In genomic region chr19:623974-624373, GRCh38 we compare ENCODE assay signal across 1 cellular context.
TF ChIP-seq lines count a peak whose summit lies in the region.

No MANE protein-coding gene starts in this region.

TF ChIP-seq in WTC11, 78 proteins besides CTCF, POLR2A, EP300 and RAD21 (continued from another document):
- TF ChIP-seq USF2 (CRISPR knock-in tag; IDR thresholded peaks at IDR 0.05), result no peak
- TF ChIP-seq, protein P1, sequence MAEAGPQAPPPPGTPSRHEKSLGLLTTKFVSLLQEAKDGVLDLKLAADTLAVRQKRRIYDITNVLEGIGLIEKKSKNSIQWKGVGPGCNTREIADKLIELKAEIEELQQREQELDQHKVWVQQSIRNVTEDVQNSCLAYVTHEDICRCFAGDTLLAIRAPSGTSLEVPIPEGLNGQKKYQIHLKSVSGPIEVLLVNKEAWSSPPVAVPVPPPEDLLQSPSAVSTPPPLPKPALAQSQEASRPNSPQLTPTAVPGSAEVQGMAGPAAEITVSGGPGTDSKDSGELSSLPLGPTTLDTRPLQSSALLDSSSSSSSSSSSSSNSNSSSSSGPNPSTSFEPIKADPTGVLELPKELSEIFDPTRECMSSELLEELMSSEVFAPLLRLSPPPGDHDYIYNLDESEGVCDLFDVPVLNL (CRISPR knock-in tag; IDR thresholded peaks at IDR 0.05; ENCODE audit: borderline replicate concordance, low read depth), result no peak
